ENCODE assay signal across 25 cellular contexts in genomic region chr20:61414455-61414991, GRCh38.
DNase-seq lines count a peak whose midpoint lies in the region; ATAC-seq lines count a peak whose summit lies in the region.
"Had no signal": no experiment of that assay in that cellular context is flagged by ENCODE, and none has a peak within 500 bp of the region (broad histone marks: within the 10 kb centered on the region; RNA-seq: fewer than 3 reads in every experiment).

No MANE protein-coding gene starts in this region.

- no peak overlapping the region for H3K4me3 Mint-ChIP-seq in activated T-cell treated with anti-CD3 and anti-CD28 coated beads, Interleukin-2, amount 50 U/mL, for 4 hours
- H3K4me3 Mint-ChIP-seq: activated naive CD8-positive, alpha-beta T cell treated with anti-CD3 and anti-CD28 coated beads for 36 hours; H9; IgD-negative memory B cell; nephron progenitor cell had no signal

- H3K27ac ChIP-seq in temporal lobe (ENCODE audit: low read depth, low read length): peak overlapping the region; percentile 95
- H3K27ac ChIP-seq: brain microvascular endothelial cell, coronary artery, heart right ventricle, tibial artery had no signal

- DNase-seq in NCI-H748 (lab: John Stamatoyannopoulos, UW; ENCODE audit: unreplicated experiment) (peak; percentile 73), NCI-H748 treated with DMSO at 0.1 percent for 48 hours (lab: John Stamatoyannopoulos, UW) (no peak), cerebellar cortex (ENCODE audit: low spot score) (peak; percentile 4), left kidney (ENCODE audit: low read depth, low spot score) (peak; percentile 26), AG20443 (ENCODE audit: low spot score) (no peak), cortex of kidney (lab: John Stamatoyannopoulos, UW) (no peak)
- no peak for DNase-seq in activated T-cell treated with anti-CD3 and anti-CD28 coated beads, Interleukin-2, amount 50 U/mL, for 4 hours
- DNase-seq: activated naive CD8-positive, alpha-beta T cell treated with anti-CD3 and anti-CD28 coated beads for 36 hours; BE2C; brain microvascular endothelial cell; H9; heart right ventricle; left ventricle myocardium superior; NCI-H1436; NCI-H2171; NCI-H69; nephron progenitor cell; stimulated activated CD4-positive, alpha-beta T cell treated with anti-CD3 and anti-CD28 coated beads, Interleukin-2, amount 100 ng/mL, for 48 hours; stimulated activated naive CD4-positive, alpha-beta T cell; T-helper 9 cell; tibial artery had no signal

- H3K4me1 Mint-ChIP-seq in activated T-cell treated with anti-CD3 and anti-CD28 coated beads, Interleukin-2, amount 50 U/mL, for 4 hours (ENCODE audit: low read depth): no peaks in the 10 kb centered on the region
- H3K4me1 Mint-ChIP-seq: activated naive CD8-positive, alpha-beta T cell treated with anti-CD3 and anti-CD28 coated beads for 36 hours; IgD-negative memory B cell; nephron progenitor cell had no signal

- H3K27me3 Mint-ChIP-seq in activated T-cell treated with anti-CD3 and anti-CD28 coated beads, Interleukin-2, amount 50 U/mL, for 4 hours (ENCODE audit: low read depth): no peaks in the 10 kb centered on the region
- H3K27me3 Mint-ChIP-seq: IgD-negative memory B cell had no signal

- no peak for ATAC-seq in activated T-cell treated with anti-CD3 and anti-CD28 coated beads, Interleukin-2, amount 50 U/mL, for 4 hours
- ATAC-seq: heart right ventricle, left ventricle myocardium superior had no signal

- H3K9me3 Mint-ChIP-seq in activated T-cell treated with anti-CD3 and anti-CD28 coated beads, Interleukin-2, amount 50 U/mL, for 4 hours: no peaks in the 10 kb centered on the region
- H3K9me3 Mint-ChIP-seq: activated naive CD8-positive, alpha-beta T cell treated with anti-CD3 and anti-CD28 coated beads for 36 hours; activated T-helper 2 cell treated with anti-CD3 and anti-CD28 coated beads, Interferon-gamma antibody, Interleukin-2, Interleukin-4, amounts not matched to agents 10 μg/mL and 5 μg/mL and 100 μg/mL, durations not matched to agents 14 hours and 24 hours and 36 hours; nephron progenitor cell had no signal

- H3K36me3 Mint-ChIP-seq in activated T-cell treated with anti-CD3 and anti-CD28 coated beads, Interleukin-2, amount 50 U/mL, for 4 hours (ENCODE audit: insufficient read depth): no peaks in the 10 kb centered on the region
- H3K36me3 Mint-ChIP-seq: activated naive CD8-positive, alpha-beta T cell treated with anti-CD3 and anti-CD28 coated beads for 36 hours; IgD-negative memory B cell had no signal

Comparison
In these comparisons a context has a peak if more than half of its experiments do, and no peak if none do; other contexts are left out.
1. DNase-seq: peak in NCI-H748 (single experiment), cerebellar cortex (single experiment) and left kidney (single experiment); none in NCI-H748 treated with DMSO at 0.1 percent for 48 hours (single experiment), AG20443 (single experiment), activated T-cell treated with anti-CD3 and anti-CD28 coated beads, Interleukin-2, amount 50 U/mL, for 4 hours (single experiment) and cortex of kidney (single experiment).